Comparison of ENCODE assay signal across 1 cellular context in genomic region chr13:51590966-51591627, GRCh38.
A peak's percentile ranks its signal among the peaks of the same experiment; 100 is the strongest.
TF ChIP-seq lines count a peak whose summit lies in the region.

No MANE protein-coding gene starts in this region.

TF ChIP-seq in HEK293, 187 proteins besides CTCF, POLR2A, EP300 and RAD21 (continued from another document):
- TF ChIP-seq ZSCAN5A (tag by site-specific recombination; IDR thresholded peaks at IDR 0.05) (no peak), ZFP37 (tag by site-specific recombination; IDR thresholded peaks at IDR 0.05) (no peak), ZNF140 (tag by site-specific recombination; IDR thresholded peaks at IDR 0.05) (no peak), ZNF280C (tag by site-specific recombination; IDR thresholded peaks at IDR 0.05) (no peak), ZFP41 (tag by site-specific recombination; IDR thresholded peaks at IDR 0.05; ENCODE audit: borderline replicate concordance) (no peak), ZNF341 (tag by site-specific recombination; IDR thresholded peaks at IDR 0.05; ENCODE audit: low read depth) (no peak), ZNF501 (tag by site-specific recombination; IDR thresholded peaks at IDR 0.05) (no peak), ZNF670 (tag by site-specific recombination; IDR thresholded peaks at IDR 0.05; ENCODE audit: low read depth) (no peak), ZNF585B (tag by site-specific recombination; IDR thresholded peaks at IDR 0.05) (no peak), ZNF548 (tag by site-specific recombination; IDR thresholded peaks at IDR 0.05) (no peak), OSR2 (tag by site-specific recombination; IDR thresholded peaks at IDR 0.05) (peak; percentile 94), ZNF19 (tag by site-specific recombination; IDR thresholded peaks at IDR 0.05; ENCODE audit: low read depth) (no peak), ZNF221 (tag by site-specific recombination; IDR thresholded peaks at IDR 0.05; ENCODE audit: borderline replicate concordance) (no peak), ZNF10 (tag by site-specific recombination; IDR thresholded peaks at IDR 0.05) (no peak), ZNF660 (tag by site-specific recombination; IDR thresholded peaks at IDR 0.05) (peak; percentile 61; the same call in 1 of the 2 replicates), ZBTB49 (tag by site-specific recombination; IDR thresholded peaks at IDR 0.05; ENCODE audit: low read depth) (no peak), ZNF843 (tag by site-specific recombination; IDR thresholded peaks at IDR 0.05) (0 out of 2 replicates have a peak, but pooled peaks have one; percentile 33), ZNF530 (tag by site-specific recombination; IDR thresholded peaks at IDR 0.05; ENCODE audit: low read depth) (no peak), ZNF311 (tag by site-specific recombination; IDR thresholded peaks at IDR 0.05; ENCODE audit: borderline replicate concordance) (no peak), ZBTB17 (tag by site-specific recombination; IDR thresholded peaks at IDR 0.05) (0 out of 2 replicates have a peak, but pooled peaks have one; percentile 52), ZBTB11 (tag by site-specific recombination; conservative IDR thresholded peaks at IDR 0.05; ENCODE audit: low read depth) (no peak), ZFHX2 (tag by site-specific recombination; conservative IDR thresholded peaks at IDR 0.05) (no peak), ZBTB6 (tag by site-specific recombination; IDR thresholded peaks at IDR 0.05) (no peak), ZNF133 (tag by site-specific recombination; IDR thresholded peaks at IDR 0.05) (no peak), ZNF521 (tag by site-specific recombination; IDR thresholded peaks at IDR 0.05) (no peak), ZNF785 (tag by site-specific recombination; IDR thresholded peaks at IDR 0.05) (no peak), MZF1 (tag by site-specific recombination; IDR thresholded peaks at IDR 0.05; ENCODE audit: borderline replicate concordance) (no peak), ZBTB8A (tag by site-specific recombination; IDR thresholded peaks at IDR 0.05) (no peak), REPIN1 (tag by site-specific recombination; IDR thresholded peaks at IDR 0.05; ENCODE audit: low read depth) (no peak), ZNF366 (tag by site-specific recombination; conservative IDR thresholded peaks at IDR 0.05) (peak; percentile 27; the same call in 1 of the 2 replicates), PRDM6 (tag by site-specific recombination; IDR thresholded peaks at IDR 0.05) (peak; percentile 76)
